ENCODE assay signal across 26 cellular contexts in the genomic region with DNA sequence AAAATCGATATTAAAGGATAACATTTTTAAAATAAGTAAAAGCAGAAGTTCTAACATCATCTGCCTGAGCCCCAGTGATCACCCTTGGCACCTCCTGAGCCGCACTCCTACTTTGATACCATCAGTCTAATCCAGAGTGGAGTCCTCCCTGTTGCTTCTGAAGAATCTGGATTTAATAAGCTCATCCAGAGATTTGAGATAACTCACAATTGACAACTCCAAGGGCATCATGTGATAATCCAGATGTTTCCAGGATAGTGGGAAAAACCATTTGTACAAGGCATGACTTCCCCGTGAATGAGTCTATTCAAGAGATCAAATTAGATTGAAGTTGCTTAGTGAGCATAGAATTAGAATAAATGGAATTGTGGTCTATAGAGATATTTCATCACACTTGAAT.
"Had no signal": no experiment of that assay in that cellular context is flagged by ENCODE, and none has a peak within 500 bp of the region (broad histone marks: within the 10 kb centered on the region; RNA-seq: fewer than 3 reads in every experiment).

No MANE protein-coding gene starts in this region.

- H3K36me3 Mint-ChIP-seq: mesothelial cell of epicardium; naive B cell; natural killer cell treated with Interleukin-12 subunit alpha and Interleukin-12 subunit beta and Interleukin-15 and Interleukin-18, amount 100 ng/mL, for 72 hours; stimulated activated memory B cell treated with anti-CD40 and anti-IgM and Interleukin-4, amounts not matched to agents 10 μg/mL and 1 μg/mL and 100 μg/mL, for 72 hours had no signal

- H3K9me3 ChIP-seq: esophagus squamous epithelium, mucosa of descending colon, prostate gland, sigmoid colon, thoracic aorta, tibial nerve, upper lobe of left lung had no signal

- DNase-seq: dermis blood vessel endothelial cell; effector memory CD8-positive, alpha-beta T cell; erythroblast; esophagus squamous epithelium; head of caudate nucleus; kidney; mesenchymal stem cell; naive B cell; right cardiac atrium; sigmoid colon; stimulated activated CD4-positive, alpha-beta T cell treated with anti-CD3 and anti-CD28 coated beads, Interleukin-2, amount 100 ng/mL, for 24 hours; stimulated activated CD4-positive, alpha-beta T cell treated with anti-CD3 and anti-CD28 coated beads, Interleukin-4, amount 100 ng/mL, for 4 hours; stimulated activated naive CD8-positive, alpha-beta T cell treated with anti-CD3 and anti-CD28 coated beads, Interleukin-15, Interleukin-2, amounts not matched to agents 100 U/mL and 50 U/mL, for 24 hours; upper lobe of left lung had no signal

- H3K9me3 Mint-ChIP-seq: natural killer cell treated with Interleukin-12 subunit alpha and Interleukin-12 subunit beta and Interleukin-15 and Interleukin-18, amount 100 ng/mL, for 72 hours; stimulated activated memory B cell treated with anti-CD40 and anti-IgM and Interleukin-4, amounts not matched to agents 10 μg/mL and 1 μg/mL and 100 μg/mL, for 72 hours had no signal

- H3K27me3 Mint-ChIP-seq: effector memory CD8-positive, alpha-beta T cell had no signal

- H3K27ac Mint-ChIP-seq: effector memory CD8-positive, alpha-beta T cell; mesothelial cell of epicardium; naive B cell; natural killer cell treated with Interleukin-12 subunit alpha and Interleukin-12 subunit beta and Interleukin-15 and Interleukin-18, amount 100 ng/mL, for 72 hours; stimulated activated memory B cell treated with anti-CD40 and anti-IgM and Interleukin-4, amounts not matched to agents 10 μg/mL and 1 μg/mL and 100 μg/mL, for 72 hours had no signal

- H3K4me1 Mint-ChIP-seq: naive B cell; stimulated activated memory B cell treated with anti-CD40 and anti-IgM and Interleukin-4, amounts not matched to agents 10 μg/mL and 1 μg/mL and 100 μg/mL, for 72 hours had no signal

- H3K4me3 Mint-ChIP-seq: effector memory CD8-positive, alpha-beta T cell; mesothelial cell of epicardium; naive B cell; natural killer cell treated with Interleukin-12 subunit alpha and Interleukin-12 subunit beta and Interleukin-15 and Interleukin-18, amount 100 ng/mL, for 72 hours; neural progenitor cell; stimulated activated memory B cell treated with anti-CD40 and anti-IgM and Interleukin-4, amounts not matched to agents 10 μg/mL and 1 μg/mL and 100 μg/mL, for 72 hours had no signal

- H3K36me3 ChIP-seq: esophagus squamous epithelium, neural progenitor cell, prostate gland, sigmoid colon, thoracic aorta, tibial nerve, upper lobe of left lung had no signal

- H3K4me3 ChIP-seq: coronary artery, esophagus squamous epithelium, lung, mucosa of descending colon, neural progenitor cell, prostate gland, sigmoid colon, thoracic aorta, tibial nerve, upper lobe of left lung had no signal

- ATAC-seq: effector memory CD8-positive, alpha-beta T cell; left lobe of liver; mucosa of descending colon; natural killer cell treated with Interleukin-12 subunit alpha and Interleukin-12 subunit beta and Interleukin-15 and Interleukin-18, amount 100 ng/mL, for 72 hours; right cardiac atrium; stimulated activated memory B cell treated with anti-CD40 and anti-IgM and Interleukin-4, amounts not matched to agents 10 μg/mL and 1 μg/mL and 100 μg/mL, for 72 hours; stimulated activated naive CD8-positive, alpha-beta T cell treated with anti-CD3 and anti-CD28 coated beads, Interleukin-15, Interleukin-2, amounts not matched to agents 100 U/mL and 50 U/mL, for 24 hours had no signal

- H3K27ac ChIP-seq: coronary artery, esophagus squamous epithelium, neural progenitor cell, parathyroid adenoma, prostate gland, sigmoid colon, thoracic aorta, tibial nerve, upper lobe of left lung had no signal

- H3K9ac ChIP-seq: neural progenitor cell, parathyroid adenoma had no signal
